In the genomic region with DNA sequence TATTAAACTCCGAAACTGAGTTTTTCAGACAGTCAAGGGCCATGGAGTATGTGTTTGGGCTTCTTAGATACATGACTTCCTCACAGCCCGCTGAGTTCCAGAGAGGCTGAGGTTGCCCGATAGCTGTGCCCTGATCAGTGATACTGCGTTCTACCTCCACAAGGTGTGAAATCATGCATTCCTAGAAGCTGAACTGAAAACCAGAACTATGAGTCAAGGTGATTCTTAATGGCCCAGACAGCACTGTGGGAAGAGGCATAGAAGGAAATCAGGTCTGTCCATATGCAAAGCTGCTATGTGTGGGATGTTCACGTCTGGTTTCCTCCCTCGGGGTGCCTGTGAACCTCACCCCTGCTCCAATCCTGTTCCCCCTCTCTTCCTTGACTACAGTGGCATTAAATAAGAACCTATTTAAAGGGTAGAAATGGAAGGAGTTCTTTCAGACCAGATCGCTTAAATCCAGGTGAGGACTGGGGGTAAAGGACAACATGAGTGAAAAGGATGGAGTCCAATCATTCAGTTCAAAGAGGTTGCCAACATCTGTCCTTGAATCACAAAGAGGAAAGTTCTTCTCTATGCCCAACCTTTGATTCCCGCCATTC, we compare ENCODE assay signal across 8 cellular contexts.
A peak's percentile ranks its signal among the peaks of the same experiment; 100 is the strongest.
DNase-seq lines count a peak whose midpoint lies in the region; ATAC-seq and TF ChIP-seq lines count a peak whose summit lies in the region.

No MANE protein-coding gene starts in this region.

- in situ Hi-C loops in brain microvascular endothelial cell (cut with HindIII; ENCODE audit: low pct_ligation_motif_present, low sequenced_read_pairs): no loop called here

- no peaks in the 10 kb centered on the region for H3K27me3 ChIP-seq in brain microvascular endothelial cell (replicated peaks)

- no peak overlapping the region for H3K4me3 ChIP-seq in brain microvascular endothelial cell (ENCODE audit: low read depth, low read length)

- peak; percentile 79 for ATAC-seq in GM21390 (IDR thresholded peaks at IDR 0.05; ENCODE audit: unreplicated experiment)
- peak; percentile 62 for ATAC-seq in HG03571 (IDR thresholded peaks at IDR 0.05; ENCODE audit: unreplicated experiment)
- ATAC-seq in stimulated activated naive B cell treated with anti-CD40 and anti-IgM and Interleukin-4, amounts not matched to agents 10 μg/mL and 1 μg/mL and 100 μg/mL, for 72 hours (replicated peaks): peak; percentile 84

- peak overlapping the region; percentile 92 for H3K27ac ChIP-seq in brain microvascular endothelial cell

- intact Hi-C loops in Calu3 (cut with micrococcal nuclease; ENCODE audit: unreplicated experiment): loop anchor here (5.0 kb wide), 1 partner anchor 34 kb away; no protein-coding TSS in a partner anchor

- peak; percentile 81 for DNase-seq in Calu3
- no peak for DNase-seq in brain microvascular endothelial cell
- peak; percentile 77 for DNase-seq in stimulated activated naive B cell treated with anti-CD40 and anti-IgM and Interleukin-4, amounts not matched to agents 10 μg/mL and 1 μg/mL and 100 μg/mL, for 72 hours
- DNase-seq in ureter (ENCODE audit: low spot score): no peak
- no peak for DNase-seq in COLO829 (ENCODE audit: low spot score)
- DNase-seq in NCI-H1105 treated with DMSO at 0.1 percent for 48 hours (lab: John Stamatoyannopoulos, UW): no peak

- no peaks in the 10 kb centered on the region for H3K36me3 ChIP-seq in brain microvascular endothelial cell (replicated peaks)

- TF ChIP-seq CTCF in Calu3 (IDR thresholded peaks at IDR 0.05; ENCODE audit: unreplicated experiment) (no peak), brain microvascular endothelial cell (IDR thresholded peaks at IDR 0.05; ENCODE audit: low read depth, low read length, missing control alignments) (no peak)

- H3K27me3 Mint-ChIP-seq in Calu3 (ENCODE audit: unreplicated experiment): no peaks in the 10 kb centered on the region
- no peaks in the 10 kb centered on the region for H3K27me3 Mint-ChIP-seq in stimulated activated naive B cell treated with anti-CD40 and anti-IgM and Interleukin-4, amounts not matched to agents 10 μg/mL and 1 μg/mL and 100 μg/mL, for 72 hours

- peak overlapping the region; percentile 92 for H3K27ac Mint-ChIP-seq in Calu3 (ENCODE audit: unreplicated experiment)
- H3K27ac Mint-ChIP-seq in stimulated activated naive B cell treated with anti-CD40 and anti-IgM and Interleukin-4, amounts not matched to agents 10 μg/mL and 1 μg/mL and 100 μg/mL, for 72 hours: peak overlapping the region; percentile 95

- CTCF ChIA-PET in Calu3 (lab: Charles Lee): interaction anchor here (0.5 to 3.1 kb wide), 9 partner anchors 11 to 115 kb away, joined by 3 to 13 read pairs (median 5); no protein-coding TSS in a partner anchor

- peaks cover 84% of the 10 kb centered on the region for H3K4me1 Mint-ChIP-seq in Calu3 (ENCODE audit: low read depth, unreplicated experiment)
- peaks cover 62 to 89% of the 10 kb centered on the region in 2 donors for H3K4me1 Mint-ChIP-seq in stimulated activated naive B cell treated with anti-CD40 and anti-IgM and Interleukin-4, amounts not matched to agents 10 μg/mL and 1 μg/mL and 100 μg/mL, for 72 hours

- H3K9me3 Mint-ChIP-seq in Calu3 (ENCODE audit: low read depth, unreplicated experiment): no peaks in the 10 kb centered on the region
- H3K9me3 Mint-ChIP-seq in stimulated activated naive B cell treated with anti-CD40 and anti-IgM and Interleukin-4, amounts not matched to agents 10 μg/mL and 1 μg/mL and 100 μg/mL, for 72 hours: no peaks in the 10 kb centered on the region

- peaks cover 64% of the 10 kb centered on the region for H3K36me3 Mint-ChIP-seq in Calu3 (ENCODE audit: insufficient read depth, unreplicated experiment)
- H3K36me3 Mint-ChIP-seq in stimulated activated naive B cell treated with anti-CD40 and anti-IgM and Interleukin-4, amounts not matched to agents 10 μg/mL and 1 μg/mL and 100 μg/mL, for 72 hours: peaks cover 26 to 48% of the 10 kb centered on the region in 2 donors

- BruUV-seq in Calu3 (replicated peaks; lab: Mats Ljungman, UMichigan): no TSS peak

- peak overlapping the region; percentile 31 for H3K4me3 Mint-ChIP-seq in Calu3 (ENCODE audit: low read depth, unreplicated experiment)
- peak overlapping the region; percentile 51 to 67 for H3K4me3 Mint-ChIP-seq in stimulated activated naive B cell treated with anti-CD40 and anti-IgM and Interleukin-4, amounts not matched to agents 10 μg/mL and 1 μg/mL and 100 μg/mL, for 72 hours

Comparison
In these comparisons a context has a peak if more than half of its experiments do, and no peak if none do; other contexts are left out.
1. DNase-seq: peak in Calu3 (single experiment) and stimulated activated naive B cell treated with anti-CD40 and anti-IgM and Interleukin-4, amounts not matched to agents 10 μg/mL and 1 μg/mL and 100 μg/mL, for 72 hours (single experiment); none in brain microvascular endothelial cell (single experiment), ureter (single experiment), COLO829 (single experiment) and NCI-H1105 treated with DMSO at 0.1 percent for 48 hours (single experiment).
2. Peak in every context shown above with its lines, with median percentiles within 50 percentile points of each other: ATAC-seq.